10 cellular contexts compared by ENCODE assay signal in the genomic region with DNA sequence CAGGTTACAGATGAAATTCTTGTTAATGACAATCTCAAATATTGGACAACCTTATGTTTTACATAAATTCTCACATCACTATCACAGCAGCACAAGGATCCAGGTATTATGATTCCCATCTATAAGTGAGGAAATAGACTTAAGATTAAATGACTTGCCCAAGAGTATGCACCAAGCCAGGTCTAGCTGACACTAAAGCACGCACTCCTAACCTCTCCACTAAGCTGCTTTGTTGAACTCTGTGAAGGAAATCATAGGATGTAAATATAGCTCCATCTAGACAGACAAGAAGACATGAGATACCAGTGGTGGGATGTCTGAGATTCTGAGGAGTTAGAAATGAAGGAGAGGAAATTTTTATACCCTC.
DNase-seq lines count a peak whose midpoint lies in the region; TF ChIP-seq lines count a peak whose summit lies in the region.
"Had no signal": no experiment of that assay in that cellular context is flagged by ENCODE, and none has a peak within 500 bp of the region (broad histone marks: within the 10 kb centered on the region; RNA-seq: fewer than 3 reads in every experiment).

No MANE protein-coding gene starts in this region.

- H3K4me3 ChIP-seq in Peyer's patch (no peak overlapping the region), spleen (no peak overlapping the region), lower leg skin (ENCODE audit: low read depth, poor library complexity, severe bottlenecking) (no peak overlapping the region), MG63 (no peak overlapping the region)

- intact Hi-C loops in spleen (cut with DNase I; ENCODE audit: low total_unique reads): no loop called here
- intact Hi-C loops in lower leg skin (cut with DNase I; ENCODE audit: low total_unique reads): no loop called here

- peak overlapping the region; percentile 71 for H3K4me3 Mint-ChIP-seq in T-helper 2 cell treated with Interferon-gamma antibody and Interleukin-4, amounts not matched to agents 5 μg/mL and 100 μg/mL, for 36 hours

- H3K27ac Mint-ChIP-seq in T-helper 2 cell treated with Interferon-gamma antibody and Interleukin-4, amounts not matched to agents 5 μg/mL and 100 μg/mL, for 36 hours: peak overlapping the region; percentile 94

- H3K9me3 ChIP-seq in Peyer's patch (no peaks in the 10 kb centered on the region), spleen (no peaks in the 10 kb centered on the region), MG63 (peaks cover 4% of the 10 kb centered on the region; the same call in 1 of the 2 replicates)

- TF ChIP-seq POLR2A in Peyer's patch (IDR thresholded peaks at IDR 0.05) (no peak), spleen (IDR thresholded peaks at IDR 0.05) (no peak), lower leg skin (IDR thresholded peaks at IDR 0.05) (no peak)

- no peaks in the 10 kb centered on the region for H3K36me3 Mint-ChIP-seq in T-helper 2 cell treated with Interferon-gamma antibody and Interleukin-4, amounts not matched to agents 5 μg/mL and 100 μg/mL, for 36 hours (ENCODE audit: low read depth)

- no peak for TF ChIP-seq CTCF in Peyer's patch (IDR thresholded peaks at IDR 0.05)
- no peak for TF ChIP-seq CTCF in spleen (IDR thresholded peaks at IDR 0.05 in 8 of 11, conservative IDR thresholded peaks at IDR 0.05 in 3 of 11)
- no peak for TF ChIP-seq CTCF in lower leg skin (IDR thresholded peaks at IDR 0.05)

- peaks cover 25% of the 10 kb centered on the region for H3K4me1 Mint-ChIP-seq in T-helper 2 cell treated with Interferon-gamma antibody and Interleukin-4, amounts not matched to agents 5 μg/mL and 100 μg/mL, for 36 hours (ENCODE audit: low read depth)

- peak overlapping the region in 3 of 4 donors; percentile 24 to 68 (median 36) for H3K27ac ChIP-seq in Peyer's patch
- H3K27ac ChIP-seq in epithelial cell of prostate: peak overlapping the region; percentile 100
- H3K27ac ChIP-seq in spleen: peak overlapping the region in 7 of 8 donors; percentile 41 to 78 (median 65)
- H3K27ac ChIP-seq: KMS-11 had no signal

- H3K36me3 ChIP-seq in Peyer's patch: no peaks in the 10 kb centered on the region
- no peaks in the 10 kb centered on the region for H3K36me3 ChIP-seq in spleen
- H3K36me3 ChIP-seq in MG63: no peaks in the 10 kb centered on the region

- 91 to 98% (median 95%) methylated on average over 1 of the region's 1 CpG for WGBS in spleen, 5 donors
- 90 to 91% methylated on average over 1 of the region's 1 CpG for WGBS in lower leg skin, 2 donors

- H3K9me3 Mint-ChIP-seq in T-helper 2 cell treated with Interferon-gamma antibody and Interleukin-4, amounts not matched to agents 5 μg/mL and 100 μg/mL, for 36 hours: peaks cover 3% of the 10 kb centered on the region

- H3K4me1 ChIP-seq in Peyer's patch (peaks cover 0 to 11% (median 0%) of the 10 kb centered on the region in 4 donors), spleen (peaks cover 0 to 24% (median 12%) of the 10 kb centered on the region in 6 donors)

- no peak for DNase-seq in T-helper 2 cell treated with Interferon-gamma antibody and Interleukin-4, amounts not matched to agents 5 μg/mL and 100 μg/mL, for 36 hours (ENCODE audit: low spot score)
- no peak for DNase-seq in T-helper 2 cell
- no peak for DNase-seq in Peyer's patch
- no peak for DNase-seq in epithelial cell of prostate (ENCODE audit: low read depth, low spot score)
- no peak for DNase-seq in spleen
- DNase-seq in lower leg skin (ENCODE audit: low spot score in 2 of 2): no peak
- no peak for DNase-seq in OCI-M2 (lab: John Stamatoyannopoulos, UW; ENCODE audit: unreplicated experiment)
- DNase-seq in MG63: no peak
- DNase-seq: activated gamma-delta T cell had no signal

- no peaks in the 10 kb centered on the region for H3K27me3 Mint-ChIP-seq in T-helper 2 cell treated with Interferon-gamma antibody and Interleukin-4, amounts not matched to agents 5 μg/mL and 100 μg/mL, for 36 hours (ENCODE audit: low read depth)

- H3K27me3 ChIP-seq in Peyer's patch (no peaks in the 10 kb centered on the region), spleen (replicated peaks in 1 of 7) (no peaks in the 10 kb centered on the region), MG63 (no peaks in the 10 kb centered on the region)

Comparison
In these comparisons a context has a peak if more than half of its experiments do, and no peak if none do; other contexts are left out.
1. H3K27ac ChIP-seq: peak in every context shown above with its lines; median percentile 100 in epithelial cell of prostate; 65 in spleen; 36 in Peyer's patch.